ENCODE assay signal across 8 cellular contexts in the genomic region with DNA sequence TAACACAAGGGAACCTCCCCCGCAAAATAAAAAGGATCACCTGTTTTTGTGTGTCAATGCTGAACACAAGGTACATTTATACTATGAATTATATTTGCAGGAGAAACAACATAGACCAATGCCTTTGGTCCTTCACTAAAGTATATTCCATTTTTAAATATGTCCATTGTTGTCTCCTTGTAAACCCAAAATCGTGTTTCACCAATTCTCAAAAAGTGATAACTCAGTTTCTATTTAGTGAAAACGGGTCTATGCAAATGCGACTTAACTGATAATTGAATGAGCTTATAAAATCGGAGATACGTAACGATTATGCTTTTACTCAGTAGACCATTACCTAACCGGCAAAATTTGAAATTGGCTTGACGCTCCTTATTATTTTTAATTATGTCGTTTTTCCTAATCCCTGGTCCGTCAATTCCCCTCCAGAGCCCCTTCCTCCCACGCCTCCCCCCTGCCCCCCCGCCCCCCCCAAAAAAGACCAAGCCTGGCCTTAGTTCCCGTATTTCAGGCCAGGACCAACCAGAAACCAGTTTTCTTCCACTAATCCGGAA. TPM values are rescaled to one million over a fixed set of nuclear protein-coding genes. Genes with fewer than 3 reads are reported as not detected.
A peak's percentile ranks its signal among the peaks of the same experiment; 100 is the strongest.
DNase-seq lines count a peak whose midpoint lies in the region; ATAC-seq and TF ChIP-seq lines count a peak whose summit lies in the region.

No MANE protein-coding gene starts in this region.

- H3K4me3 ChIP-seq in left ventricle myocardium inferior = peak overlapping the region; percentile 76
- peak overlapping the region; percentile 40 for H3K4me3 ChIP-seq in iPS-18c (ENCODE audit: insufficient read depth, low read depth, low read length)

- POLR2A ChIA-PET in activated CD8-positive, alpha-beta T cell treated with anti-CD3 and anti-CD28 coated beads for 36 hours (lab: Charles Lee) = no interaction called here

- H3K36me3 ChIP-seq in left ventricle myocardium inferior = no peaks in the 10 kb centered on the region

- CTCF ChIA-PET in activated CD8-positive, alpha-beta T cell treated with anti-CD3 and anti-CD28 coated beads for 36 hours (lab: Charles Lee) = interaction anchor here (0.6 kb wide), 1 partner anchor 477 kb away, joined by 4 read pairs; no protein-coding TSS in a partner anchor

- no peaks in the 10 kb centered on the region for H3K9me3 Mint-ChIP-seq in activated CD8-positive, alpha-beta T cell treated with anti-CD3 and anti-CD28 coated beads for 36 hours
- no peaks in the 10 kb centered on the region for H3K9me3 Mint-ChIP-seq in stimulated activated naive B cell treated with anti-CD40 and anti-IgM and Interleukin-4, amounts not matched to agents 10 μg/mL and 1 μg/mL and 100 μg/mL, for 72 hours

- H3K27me3 Mint-ChIP-seq in activated CD8-positive, alpha-beta T cell treated with anti-CD3 and anti-CD28 coated beads for 36 hours = no peaks in the 10 kb centered on the region
- H3K27me3 Mint-ChIP-seq in stimulated activated naive B cell treated with anti-CD40 and anti-IgM and Interleukin-4, amounts not matched to agents 10 μg/mL and 1 μg/mL and 100 μg/mL, for 72 hours = no peaks in the 10 kb centered on the region

- H3K4me3 Mint-ChIP-seq in activated CD8-positive, alpha-beta T cell treated with anti-CD3 and anti-CD28 coated beads for 36 hours = peak overlapping the region; percentile 88
- peak overlapping the region; percentile 87 to 94 for H3K4me3 Mint-ChIP-seq in stimulated activated naive B cell treated with anti-CD40 and anti-IgM and Interleukin-4, amounts not matched to agents 10 μg/mL and 1 μg/mL and 100 μg/mL, for 72 hours

- no peak for TF ChIP-seq CTCF in left ventricle myocardium inferior (IDR thresholded peaks at IDR 0.05; ENCODE audit: borderline replicate concordance)
- TF ChIP-seq CTCF in activated CD8-positive, alpha-beta T cell treated with anti-CD3 and anti-CD28 coated beads for 36 hours (IDR thresholded peaks at IDR 0.05) = no peak

- peak overlapping the region; percentile 86 for H3K27ac ChIP-seq in left ventricle myocardium inferior (replicated peaks)

- H3K9me3 ChIP-seq in left ventricle myocardium inferior (replicated peaks) = no peaks in the 10 kb centered on the region
- H3K9me3 ChIP-seq in iPS-18c (ENCODE audit: control insufficient read depth, insufficient read depth, low read length) = peaks cover 2% of the 10 kb centered on the region

- no peak for DNase-seq in left ventricle myocardium inferior
- no peak for DNase-seq in cardiac septum (ENCODE audit: low spot score)
- no peak for DNase-seq in activated CD8-positive, alpha-beta T cell treated with anti-CD3 and anti-CD28 coated beads for 36 hours
- no peak for DNase-seq in stimulated activated naive B cell treated with anti-CD40 and anti-IgM and Interleukin-4, amounts not matched to agents 10 μg/mL and 1 μg/mL and 100 μg/mL, for 72 hours
- DNase-seq in AML-193 (lab: John Stamatoyannopoulos, UW) = no peak

- intact Hi-C loops in left ventricle myocardium inferior (cut with micrococcal nuclease) = no loop called here
- intact Hi-C loops in cardiac septum (cut with DNase I) = no loop called here
- intact Hi-C loops in activated CD8-positive, alpha-beta T cell treated with anti-CD3 and anti-CD28 coated beads for 36 hours (cut with micrococcal nuclease) = loop anchor here (5.0 kb wide), 1 partner anchor 315 kb away; no protein-coding TSS in a partner anchor

- no peaks in the 10 kb centered on the region for H3K27me3 ChIP-seq in left ventricle myocardium inferior (ENCODE audit: low read depth)

- H3K36me3 Mint-ChIP-seq in activated CD8-positive, alpha-beta T cell treated with anti-CD3 and anti-CD28 coated beads for 36 hours (ENCODE audit: low read depth) = peaks cover 8% of the 10 kb centered on the region
- H3K36me3 Mint-ChIP-seq in stimulated activated naive B cell treated with anti-CD40 and anti-IgM and Interleukin-4, amounts not matched to agents 10 μg/mL and 1 μg/mL and 100 μg/mL, for 72 hours = peaks cover 0 to 3% of the 10 kb centered on the region in 2 donors

- peaks cover 11% of the 10 kb centered on the region for H3K4me1 ChIP-seq in left ventricle myocardium inferior

- no peak for ATAC-seq in activated CD8-positive, alpha-beta T cell treated with anti-CD3 and anti-CD28 coated beads for 36 hours
- ATAC-seq in stimulated activated naive B cell treated with anti-CD40 and anti-IgM and Interleukin-4, amounts not matched to agents 10 μg/mL and 1 μg/mL and 100 μg/mL, for 72 hours (replicated peaks) = no peak
- ATAC-seq in HG02885 (IDR thresholded peaks at IDR 0.05; ENCODE audit: poor library complexity, unreplicated experiment) (no peak), GM18517 (IDR thresholded peaks at IDR 0.05; ENCODE audit: unreplicated experiment) (no peak)

- peak overlapping the region; percentile 95 for H3K27ac Mint-ChIP-seq in activated CD8-positive, alpha-beta T cell treated with anti-CD3 and anti-CD28 coated beads for 36 hours
- H3K27ac Mint-ChIP-seq in stimulated activated naive B cell treated with anti-CD40 and anti-IgM and Interleukin-4, amounts not matched to agents 10 μg/mL and 1 μg/mL and 100 μg/mL, for 72 hours = peak overlapping the region; percentile 95

- peaks cover 28% of the 10 kb centered on the region for H3K4me1 Mint-ChIP-seq in activated CD8-positive, alpha-beta T cell treated with anti-CD3 and anti-CD28 coated beads for 36 hours (ENCODE audit: low read depth)
- peaks cover 8 to 11% of the 10 kb centered on the region in 2 donors for H3K4me1 Mint-ChIP-seq in stimulated activated naive B cell treated with anti-CD40 and anti-IgM and Interleukin-4, amounts not matched to agents 10 μg/mL and 1 μg/mL and 100 μg/mL, for 72 hours

RNA-seq across cellular contexts. Expression of a gene that starts 2.0 kb away (rescaled TPM):
- total RNA-seq in left ventricle myocardium inferior = 5.7 TPM
- 5.6 TPM for total RNA-seq in cardiac septum
- total RNA-seq in activated CD8-positive, alpha-beta T cell treated with anti-CD3 and anti-CD28 coated beads for 36 hours = 10 to 100 TPM; 17.6 to 17.9 TPM
